8 cellular contexts compared by ENCODE assay signal in the genomic region with DNA sequence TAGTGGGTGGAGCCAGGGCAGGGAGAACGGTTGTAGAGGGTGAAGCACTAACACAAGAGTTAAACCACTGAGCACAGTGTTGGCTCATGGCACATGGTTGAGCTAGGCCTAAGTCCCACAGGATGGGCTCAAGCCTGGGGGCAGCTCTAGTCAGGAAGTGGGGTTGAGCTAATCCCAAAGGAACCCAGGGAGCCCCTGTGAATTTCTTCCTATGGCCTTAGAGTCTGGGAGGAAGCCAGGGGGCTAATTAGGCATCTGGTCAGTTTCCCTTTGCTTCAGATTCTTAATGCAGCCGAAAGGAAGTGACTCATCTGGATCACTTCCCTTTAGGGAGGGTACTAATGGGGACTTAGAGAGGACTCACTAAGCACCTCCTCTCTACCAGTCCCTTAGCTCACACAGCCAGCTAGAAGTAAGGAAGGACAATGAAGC. TPM values are rescaled to one million over a fixed set of nuclear protein-coding genes. Genes with fewer than 3 reads are reported as not detected.
DNase-seq lines count a peak whose midpoint lies in the region; ATAC-seq and TF ChIP-seq lines count a peak whose summit lies in the region.

No MANE protein-coding gene starts in this region.

- H3K27me3 ChIP-seq in AG04450 (ENCODE audit: control insufficient read depth, insufficient read depth, low read length) (no peaks in the 10 kb centered on the region), duodenal mucosa (ENCODE audit: control insufficient read depth in 1 of 2, insufficient read depth in 2 of 2, low read length in 2 of 2) (no peaks in the 10 kb centered on the region)

- H3K9me3 ChIP-seq in AG04450 (ENCODE audit: control insufficient read depth, insufficient read depth, low read length): no peaks in the 10 kb centered on the region
- no peaks in the 10 kb centered on the region for H3K9me3 ChIP-seq in duodenal mucosa (ENCODE audit: control insufficient read depth in 1 of 2, low read length in 2 of 2)

- no peaks in the 10 kb centered on the region for H3K36me3 Mint-ChIP-seq in natural killer cell

- H3K27ac ChIP-seq in AG04450 (ENCODE audit: low read depth, low read length) (peak overlapping the region; percentile 52), duodenal mucosa (ENCODE audit: low read depth, low read length) (peak overlapping the region; percentile 6)

- intact Hi-C loops in natural killer cell (cut with micrococcal nuclease): loop anchor here (10.0 kb wide), 1 partner anchor 465 kb away; no protein-coding TSS in a partner anchor
- intact Hi-C loops in posterior vena cava (cut with DNase I): loop anchor here (5.0 to 10.0 kb wide), 2 partner anchors 93 to 95 kb away; no protein-coding TSS in a partner anchor

- peaks cover 0 to 2% of the 10 kb centered on the region in 2 donors for H3K27me3 Mint-ChIP-seq in natural killer cell (ENCODE audit: low read depth in 2 of 2)

- no peak overlapping the region for H3K4me3 ChIP-seq in AG04450 (ENCODE audit: low read depth, low read length)
- no peak overlapping the region for H3K4me3 ChIP-seq in duodenal mucosa (ENCODE audit: low read depth in 1 of 2, low read length in 2 of 2)

- POLR2A ChIA-PET in AG04450 (lab: Yijun Ruan, JAX): interaction anchor here (1.0 to 1.7 kb wide), 3 partner anchors 35 to 91 kb away, joined by 4 to 5 read pairs (median 5); a partner anchor contains a TSS

- DNase-seq in AG04450 (ENCODE audit: low read depth, low spot score) (peak; percentile 78), NOMO-1 (lab: John Stamatoyannopoulos, UW; ENCODE audit: unreplicated experiment in 2 of 2) (peak; percentile 79 to 94), natural killer cell (no peak), posterior vena cava (ENCODE audit: low spot score) (no peak)
- DNase-seq in stimulated activated CD8-positive, alpha-beta memory T cell treated with anti-CD3 and anti-CD28 coated beads, Interleukin-4, amount 100 ng/mL, for 48 hours: no peak

- H3K27ac Mint-ChIP-seq in natural killer cell: peak overlapping the region in 1 of 2 donors; percentile 57

- no peak overlapping the region for H3K9ac ChIP-seq in duodenal mucosa (ENCODE audit: low read depth in 1 of 2, low read length in 2 of 2)

- peaks cover 13 to 23% of the 10 kb centered on the region in 2 donors for H3K4me1 Mint-ChIP-seq in natural killer cell

- H3K36me3 ChIP-seq in duodenal mucosa (ENCODE audit: control insufficient read depth in 1 of 2, insufficient read depth in 2 of 2, low read length in 2 of 2): no peaks in the 10 kb centered on the region

- peak; percentile 89 for ATAC-seq in GM18511 (IDR thresholded peaks at IDR 0.05; ENCODE audit: unreplicated experiment)
- ATAC-seq in HG02852 (IDR thresholded peaks at IDR 0.05; ENCODE audit: unreplicated experiment): peak; percentile 89
- peak; percentile 45 to 70 (median 59) for ATAC-seq in natural killer cell

- TF ChIP-seq CTCF in AG04450 (IDR thresholded peaks at IDR 0.05; ENCODE audit: low read depth, low read length) (no peak), natural killer cell (IDR thresholded peaks at IDR 0.05) (no peak)

- CTCF ChIA-PET in AG04450 (lab: Charles Lee): interaction anchor here (1.2 to 13.3 kb wide), 22 partner anchors 9 to 676 kb away, joined by 3 to 556 read pairs (median 12); a partner anchor contains a TSS

- H3K4me3 Mint-ChIP-seq in natural killer cell: no peak overlapping the region

- no peaks in the 10 kb centered on the region for H3K9me3 Mint-ChIP-seq in natural killer cell

- H3K4me1 ChIP-seq in duodenal mucosa (ENCODE audit: control insufficient read depth in 1 of 2, insufficient read depth in 2 of 2, low read length in 2 of 2): peaks cover 7 to 10% of the 10 kb centered on the region in 2 donors

RNA-seq across cellular contexts. Expression of a gene that starts 10.1 kb away (rescaled TPM):
- 0.29 and 0.51 TPM in 2 replicates for polyA plus RNA-seq in AG04450 (2011; rRNA removed)
- polyA minus RNA-seq in AG04450 (2011; rRNA and poly(A)+ RNA removed): 0.35 TPM in 1 of 2 replicates, not detected in the other
- total RNA-seq in natural killer cell (1 to 10 TPM; 1.3 to 5.0 (median 1.6) TPM), posterior vena cava (1 to 10 TPM; 1.2 to 2.2 TPM)

RNA-seq across cellular contexts. Expression of a gene that starts 27.4 kb away (rescaled TPM):
- not detected in 2 replicates for polyA plus RNA-seq in AG04450 (2011; rRNA removed)
- polyA minus RNA-seq in AG04450 (2011; rRNA and poly(A)+ RNA removed): not detected in 2 replicates
- total RNA-seq in natural killer cell: not detected
- under 1 TPM in 1 of 2 donors, not detected in 1; 0.19 TPM for total RNA-seq in posterior vena cava

RNA-seq across cellular contexts. Expression of a gene that starts 35.5 kb away (rescaled TPM):
- 400 and 472 TPM in 2 replicates for polyA plus RNA-seq in AG04450 (2011; rRNA removed)
- 226 and 280 TPM in 2 replicates for polyA minus RNA-seq in AG04450 (2011; rRNA and poly(A)+ RNA removed)
- total RNA-seq in natural killer cell (100 to 1,000 TPM; 344 to 394 (median 358) TPM), posterior vena cava (100 to 1,000 TPM; 237 to 244 TPM)

RNA-seq across cellular contexts. Expression of a gene that starts 55.6 kb away (rescaled TPM):
- not detected in 2 replicates for polyA plus RNA-seq in AG04450 (2011; rRNA removed)
- polyA minus RNA-seq in AG04450 (2011; rRNA and poly(A)+ RNA removed): not detected in 2 replicates
- total RNA-seq in natural killer cell (not detected), posterior vena cava (under 1 TPM; 0.10 to 0.42 TPM)

Comparison
In these comparisons a context has a peak if more than half of its experiments do, and no peak if none do; other contexts are left out.
1. DNase-seq: peak in AG04450 (single experiment) and NOMO-1 (2 of 2); none in natural killer cell (single experiment), stimulated activated CD8-positive, alpha-beta memory T cell treated with anti-CD3 and anti-CD28 coated beads, Interleukin-4, amount 100 ng/mL, for 48 hours (single experiment) and posterior vena cava (single experiment).
2. Peak in every context shown above with its lines, with median percentiles within 50 percentile points of each other: ATAC-seq.